Comparison of ENCODE assay signal across 9 cellular contexts in the genomic region with DNA sequence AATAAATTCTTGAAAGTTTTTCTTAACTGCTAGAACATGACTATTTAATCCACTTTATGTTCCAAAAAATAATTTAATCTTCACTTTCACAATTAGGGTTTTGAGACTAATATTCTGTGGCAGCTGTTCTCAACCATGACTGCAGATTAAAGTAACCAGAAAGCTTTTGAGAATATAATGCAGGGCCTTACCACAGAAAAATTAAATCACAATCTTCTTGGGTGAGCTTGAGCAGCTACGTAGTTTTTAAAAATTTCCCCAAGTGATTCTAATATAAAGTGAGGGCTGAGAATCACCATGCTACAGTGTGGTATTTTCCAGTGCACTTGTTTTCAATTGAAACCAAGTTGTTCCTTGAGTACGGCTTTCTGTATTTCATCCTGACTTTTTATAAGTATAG.
"Had no signal": no experiment of that assay in that cellular context is flagged by ENCODE, and none has a peak within 500 bp of the region (broad histone marks: within the 10 kb centered on the region; RNA-seq: fewer than 3 reads in every experiment).

No MANE protein-coding gene starts in this region.

- H3K9ac ChIP-seq: GM23248 had no signal

- H3K4me1 ChIP-seq: HAP-1 had no signal

- ATAC-seq: GM23338, HCT116 had no signal

- H3K36me3 ChIP-seq: HAP-1 had no signal

- H3K27ac ChIP-seq: GM23248 had no signal

- H3K4me3 ChIP-seq: GM23248, GM23338, HAP-1 had no signal

- DNase-seq: GM23248, GOT3, H7, H9, HCEC 1CT, HFFc6 had no signal

- H2AFZ ChIP-seq: GM23248 had no signal

- H3K9me3 ChIP-seq: HAP-1 had no signal

- H3K4me2 ChIP-seq: GM23338 had no signal
